ENCODE assay signal across 18 cellular contexts in the genomic region with DNA sequence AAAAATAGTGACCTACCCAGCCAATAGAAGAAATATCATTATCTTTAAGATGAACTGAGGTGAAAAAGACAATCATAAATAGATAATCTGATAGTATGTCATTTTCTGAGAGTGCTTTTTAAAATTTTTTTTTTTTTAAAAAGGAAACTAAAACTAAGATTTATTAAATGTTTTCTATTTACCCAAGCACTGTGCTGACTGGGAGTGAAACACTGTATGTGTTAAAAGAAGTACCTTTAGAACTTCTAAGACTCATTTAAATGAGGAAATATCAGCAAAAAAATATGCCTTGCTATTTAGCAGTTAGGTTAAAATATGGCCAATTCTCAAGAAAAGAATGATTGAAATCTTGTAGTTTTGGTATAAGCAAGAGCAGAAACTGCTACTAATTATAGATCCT.
"Had no signal": no experiment of that assay in that cellular context is flagged by ENCODE, and none has a peak within 500 bp of the region (broad histone marks: within the 10 kb centered on the region; RNA-seq: fewer than 3 reads in every experiment).

No MANE protein-coding gene starts in this region.

- ATAC-seq: activated CD4-positive, CD25-positive, alpha-beta regulatory T cell treated with anti-CD3 and anti-CD28 coated beads, Interleukin-2, amount 50 U/mL, for 24 hours; activated CD8-positive, alpha-beta T cell treated with anti-CD3 and anti-CD28 coated beads, Interleukin-2, amount 10 ng/mL, durations not matched to agents 7 days and 5 days; body of pancreas; left colon; lower lobe of right lung; natural killer cell; stimulated activated memory B cell treated with anti-CD40 and anti-IgM and Interleukin-4, amounts not matched to agents 10 μg/mL and 1 μg/mL and 100 μg/mL, for 72 hours had no signal

- DNase-seq: activated CD4-positive, alpha-beta T cell treated with anti-CD3 and anti-CD28 coated beads, Interleukin-2, amount 10 ng/mL, durations not matched to agents 7 days and 5 days; activated CD8-positive, alpha-beta T cell treated with anti-CD3 and anti-CD28 coated beads, Interleukin-2, amount 10 ng/mL, durations not matched to agents 7 days and 5 days; activated naive CD4-positive, alpha-beta T cell treated with anti-CD3 and anti-CD28 coated beads for 36 hours; activated T-cell treated with anti-CD3 and anti-CD28 coated beads, Interleukin-2, amount 50 U/mL, for 24 hours; body of pancreas; foreskin melanocyte; glutamatergic neuron; hippocampal formation; islet precursor cell; left colon; lower lobe of right lung; natural killer cell; sigmoid colon; stimulated activated CD4-positive, alpha-beta T cell treated with anti-CD3 and anti-CD28 coated beads, Interleukin-4, amount 100 ng/mL, for 4 hours; testis had no signal

- H3K27ac ChIP-seq: body of pancreas, lower lobe of right lung, parathyroid adenoma, sigmoid colon, testis had no signal
